Comparison of ENCODE assay signal across 1 cellular context in the genomic region with DNA sequence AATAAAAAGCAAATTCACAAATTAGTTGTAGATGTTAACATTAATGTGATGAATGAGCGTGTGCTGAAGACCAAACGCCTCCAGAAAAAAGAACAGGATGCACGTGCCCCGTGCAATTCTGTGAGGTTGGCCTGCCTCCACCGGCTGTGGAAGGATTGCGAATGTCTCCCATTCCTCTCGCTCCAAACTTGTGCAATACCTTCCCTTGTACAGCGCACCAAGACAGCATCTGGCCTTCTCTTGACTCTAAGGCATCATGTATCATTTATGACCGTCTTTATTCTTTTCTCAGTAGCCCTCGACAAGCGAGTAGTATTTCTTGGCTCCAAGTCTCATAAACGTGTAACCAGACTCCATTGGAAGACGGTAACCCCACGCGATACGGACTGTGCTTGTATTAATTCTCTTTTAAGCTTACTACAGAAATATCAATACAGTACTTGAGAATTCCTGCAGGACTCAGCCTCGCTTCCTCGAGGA.
TF ChIP-seq lines count a peak whose summit lies in the region.

No MANE protein-coding gene starts in this region.

TF ChIP-seq in HepG2, 621 proteins besides CTCF, POLR2A, EP300 and RAD21 (continued from another document and continues in another):
- TF ChIP-seq, protein P1, sequence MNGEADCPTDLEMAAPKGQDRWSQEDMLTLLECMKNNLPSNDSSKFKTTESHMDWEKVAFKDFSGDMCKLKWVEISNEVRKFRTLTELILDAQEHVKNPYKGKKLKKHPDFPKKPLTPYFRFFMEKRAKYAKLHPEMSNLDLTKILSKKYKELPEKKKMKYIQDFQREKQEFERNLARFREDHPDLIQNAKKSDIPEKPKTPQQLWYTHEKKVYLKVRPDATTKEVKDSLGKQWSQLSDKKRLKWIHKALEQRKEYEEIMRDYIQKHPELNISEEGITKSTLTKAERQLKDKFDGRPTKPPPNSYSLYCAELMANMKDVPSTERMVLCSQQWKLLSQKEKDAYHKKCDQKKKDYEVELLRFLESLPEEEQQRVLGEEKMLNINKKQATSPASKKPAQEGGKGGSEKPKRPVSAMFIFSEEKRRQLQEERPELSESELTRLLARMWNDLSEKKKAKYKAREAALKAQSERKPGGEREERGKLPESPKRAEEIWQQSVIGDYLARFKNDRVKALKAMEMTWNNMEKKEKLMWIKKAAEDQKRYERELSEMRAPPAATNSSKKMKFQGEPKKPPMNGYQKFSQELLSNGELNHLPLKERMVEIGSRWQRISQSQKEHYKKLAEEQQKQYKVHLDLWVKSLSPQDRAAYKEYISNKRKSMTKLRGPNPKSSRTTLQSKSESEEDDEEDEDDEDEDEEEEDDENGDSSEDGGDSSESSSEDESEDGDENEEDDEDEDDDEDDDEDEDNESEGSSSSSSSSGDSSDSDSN (CRISPR knock-in tag; IDR thresholded peaks at IDR 0.05), result no peak
- no peak for TF ChIP-seq ZNF576 (CRISPR knock-in tag; IDR thresholded peaks at IDR 0.05)
- no peak for TF ChIP-seq NR1H2 (CRISPR knock-in tag; IDR thresholded peaks at IDR 0.05; ENCODE audit: borderline replicate concordance, low read depth)
- TF ChIP-seq, protein P2, sequence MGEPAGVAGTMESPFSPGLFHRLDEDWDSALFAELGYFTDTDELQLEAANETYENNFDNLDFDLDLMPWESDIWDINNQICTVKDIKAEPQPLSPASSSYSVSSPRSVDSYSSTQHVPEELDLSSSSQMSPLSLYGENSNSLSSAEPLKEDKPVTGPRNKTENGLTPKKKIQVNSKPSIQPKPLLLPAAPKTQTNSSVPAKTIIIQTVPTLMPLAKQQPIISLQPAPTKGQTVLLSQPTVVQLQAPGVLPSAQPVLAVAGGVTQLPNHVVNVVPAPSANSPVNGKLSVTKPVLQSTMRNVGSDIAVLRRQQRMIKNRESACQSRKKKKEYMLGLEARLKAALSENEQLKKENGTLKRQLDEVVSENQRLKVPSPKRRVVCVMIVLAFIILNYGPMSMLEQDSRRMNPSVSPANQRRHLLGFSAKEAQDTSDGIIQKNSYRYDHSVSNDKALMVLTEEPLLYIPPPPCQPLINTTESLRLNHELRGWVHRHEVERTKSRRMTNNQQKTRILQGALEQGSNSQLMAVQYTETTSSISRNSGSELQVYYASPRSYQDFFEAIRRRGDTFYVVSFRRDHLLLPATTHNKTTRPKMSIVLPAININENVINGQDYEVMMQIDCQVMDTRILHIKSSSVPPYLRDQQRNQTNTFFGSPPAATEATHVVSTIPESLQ (CRISPR knock-in tag; conservative IDR thresholded peaks at IDR 0.05), result no peak
- no peak for TF ChIP-seq ZSCAN22 (CRISPR knock-in tag; IDR thresholded peaks at IDR 0.05)
- TF ChIP-seq, protein P3, sequence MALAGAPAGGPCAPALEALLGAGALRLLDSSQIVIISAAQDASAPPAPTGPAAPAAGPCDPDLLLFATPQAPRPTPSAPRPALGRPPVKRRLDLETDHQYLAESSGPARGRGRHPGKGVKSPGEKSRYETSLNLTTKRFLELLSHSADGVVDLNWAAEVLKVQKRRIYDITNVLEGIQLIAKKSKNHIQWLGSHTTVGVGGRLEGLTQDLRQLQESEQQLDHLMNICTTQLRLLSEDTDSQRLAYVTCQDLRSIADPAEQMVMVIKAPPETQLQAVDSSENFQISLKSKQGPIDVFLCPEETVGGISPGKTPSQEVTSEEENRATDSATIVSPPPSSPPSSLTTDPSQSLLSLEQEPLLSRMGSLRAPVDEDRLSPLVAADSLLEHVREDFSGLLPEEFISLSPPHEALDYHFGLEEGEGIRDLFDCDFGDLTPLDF (CRISPR knock-in tag; IDR thresholded peaks at IDR 0.05), result no peak
- TF ChIP-seq YY1 (IDR thresholded peaks at IDR 0.05; ENCODE audit: insufficient read depth, insufficient replicate concordance, low read depth, low read length), result no peak
- TF ChIP-seq TP53 (CRISPR knock-in tag; conservative IDR thresholded peaks at IDR 0.05), result no peak
- no peak for TF ChIP-seq ZFX (CRISPR knock-in tag; IDR thresholded peaks at IDR 0.05; ENCODE audit: low read depth)
- peak; percentile 39; the same call in 1 of the 2 replicates for TF ChIP-seq ZSCAN25 (CRISPR knock-in tag; IDR thresholded peaks at IDR 0.05)
- no peak for TF ChIP-seq FOXK1 (CRISPR knock-in tag; IDR thresholded peaks at IDR 0.05; ENCODE audit: borderline replicate concordance, low read depth)
- no peak for TF ChIP-seq DNMT1 (CRISPR knock-in tag; IDR thresholded peaks at IDR 0.05)
- TF ChIP-seq HHEX (CRISPR knock-in tag; IDR thresholded peaks at IDR 0.05), result no peak
- 0 out of 2 replicates have a peak, but pooled peaks have one; percentile 50 for TF ChIP-seq CHCHD3 (CRISPR knock-in tag; IDR thresholded peaks at IDR 0.05)
- TF ChIP-seq TCF7 (IDR thresholded peaks at IDR 0.05; ENCODE audit: low read depth), result no peak
- TF ChIP-seq HOXA9 (CRISPR knock-in tag; IDR thresholded peaks at IDR 0.05; ENCODE audit: borderline replicate concordance), result no peak
- TF ChIP-seq RERE (CRISPR knock-in tag; IDR thresholded peaks at IDR 0.05; ENCODE audit: low read depth), result no peak
- TF ChIP-seq NCOA2 (CRISPR knock-in tag; IDR thresholded peaks at IDR 0.05), result no peak
- no peak for TF ChIP-seq ZNF451 (CRISPR knock-in tag; IDR thresholded peaks at IDR 0.05)
- TF ChIP-seq, protein P4, sequence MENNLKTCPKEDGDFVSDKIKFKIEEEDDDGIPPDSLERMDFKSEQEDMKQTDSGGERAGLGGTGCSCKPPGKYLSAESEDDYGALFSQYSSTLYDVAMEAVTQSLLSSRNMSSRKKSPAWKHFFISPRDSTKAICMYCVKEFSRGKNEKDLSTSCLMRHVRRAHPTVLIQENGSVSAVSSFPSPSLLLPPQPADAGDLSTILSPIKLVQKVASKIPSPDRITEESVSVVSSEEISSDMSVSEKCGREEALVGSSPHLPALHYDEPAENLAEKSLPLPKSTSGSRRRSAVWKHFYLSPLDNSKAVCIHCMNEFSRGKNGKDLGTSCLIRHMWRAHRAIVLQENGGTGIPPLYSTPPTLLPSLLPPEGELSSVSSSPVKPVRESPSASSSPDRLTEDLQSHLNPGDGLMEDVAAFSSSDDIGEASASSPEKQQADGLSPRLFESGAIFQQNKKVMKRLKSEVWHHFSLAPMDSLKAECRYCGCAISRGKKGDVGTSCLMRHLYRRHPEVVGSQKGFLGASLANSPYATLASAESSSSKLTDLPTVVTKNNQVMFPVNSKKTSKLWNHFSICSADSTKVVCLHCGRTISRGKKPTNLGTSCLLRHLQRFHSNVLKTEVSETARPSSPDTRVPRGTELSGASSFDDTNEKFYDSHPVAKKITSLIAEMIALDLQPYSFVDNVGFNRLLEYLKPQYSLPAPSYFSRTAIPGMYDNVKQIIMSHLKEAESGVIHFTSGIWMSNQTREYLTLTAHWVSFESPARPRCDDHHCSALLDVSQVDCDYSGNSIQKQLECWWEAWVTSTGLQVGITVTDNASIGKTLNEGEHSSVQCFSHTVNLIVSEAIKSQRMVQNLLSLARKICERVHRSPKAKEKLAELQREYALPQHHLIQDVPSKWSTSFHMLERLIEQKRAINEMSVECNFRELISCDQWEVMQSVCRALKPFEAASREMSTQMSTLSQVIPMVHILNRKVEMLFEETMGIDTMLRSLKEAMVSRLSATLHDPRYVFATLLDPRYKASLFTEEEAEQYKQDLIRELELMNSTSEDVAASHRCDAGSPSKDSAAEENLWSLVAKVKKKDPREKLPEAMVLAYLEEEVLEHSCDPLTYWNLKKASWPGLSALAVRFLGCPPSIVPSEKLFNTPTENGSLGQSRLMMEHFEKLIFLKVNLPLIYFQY (CRISPR knock-in tag; IDR thresholded peaks at IDR 0.05; ENCODE audit: borderline replicate concordance), result no peak
- TF ChIP-seq, protein P5, sequence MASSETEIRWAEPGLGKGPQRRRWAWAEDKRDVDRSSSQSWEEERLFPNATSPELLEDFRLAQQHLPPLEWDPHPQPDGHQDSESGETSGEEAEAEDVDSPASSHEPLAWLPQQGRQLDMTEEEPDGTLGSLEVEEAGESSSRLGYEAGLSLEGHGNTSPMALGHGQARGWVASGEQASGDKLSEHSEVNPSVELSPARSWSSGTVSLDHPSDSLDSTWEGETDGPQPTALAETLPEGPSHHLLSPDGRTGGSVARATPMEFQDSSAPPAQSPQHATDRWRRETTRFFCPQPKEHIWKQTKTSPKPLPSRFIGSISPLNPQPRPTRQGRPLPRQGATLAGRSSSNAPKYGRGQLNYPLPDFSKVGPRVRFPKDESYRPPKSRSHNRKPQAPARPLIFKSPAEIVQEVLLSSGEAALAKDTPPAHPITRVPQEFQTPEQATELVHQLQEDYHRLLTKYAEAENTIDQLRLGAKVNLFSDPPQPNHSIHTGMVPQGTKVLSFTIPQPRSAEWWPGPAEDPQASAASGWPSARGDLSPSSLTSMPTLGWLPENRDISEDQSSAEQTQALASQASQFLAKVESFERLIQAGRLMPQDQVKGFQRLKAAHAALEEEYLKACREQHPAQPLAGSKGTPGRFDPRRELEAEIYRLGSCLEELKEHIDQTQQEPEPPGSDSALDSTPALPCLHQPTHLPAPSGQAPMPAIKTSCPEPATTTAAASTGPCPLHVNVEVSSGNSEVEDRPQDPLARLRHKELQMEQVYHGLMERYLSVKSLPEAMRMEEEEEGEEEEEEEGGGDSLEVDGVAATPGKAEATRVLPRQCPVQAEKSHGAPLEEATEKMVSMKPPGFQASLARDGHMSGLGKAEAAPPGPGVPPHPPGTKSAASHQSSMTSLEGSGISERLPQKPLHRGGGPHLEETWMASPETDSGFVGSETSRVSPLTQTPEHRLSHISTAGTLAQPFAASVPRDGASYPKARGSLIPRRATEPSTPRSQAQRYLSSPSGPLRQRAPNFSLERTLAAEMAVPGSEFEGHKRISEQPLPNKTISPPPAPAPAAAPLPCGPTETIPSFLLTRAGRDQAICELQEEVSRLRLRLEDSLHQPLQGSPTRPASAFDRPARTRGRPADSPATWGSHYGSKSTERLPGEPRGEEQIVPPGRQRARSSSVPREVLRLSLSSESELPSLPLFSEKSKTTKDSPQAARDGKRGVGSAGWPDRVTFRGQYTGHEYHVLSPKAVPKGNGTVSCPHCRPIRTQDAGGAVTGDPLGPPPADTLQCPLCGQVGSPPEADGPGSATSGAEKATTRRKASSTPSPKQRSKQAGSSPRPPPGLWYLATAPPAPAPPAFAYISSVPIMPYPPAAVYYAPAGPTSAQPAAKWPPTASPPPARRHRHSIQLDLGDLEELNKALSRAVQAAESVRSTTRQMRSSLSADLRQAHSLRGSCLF (CRISPR knock-in tag; IDR thresholded peaks at IDR 0.05; ENCODE audit: borderline replicate concordance), result no peak
- no peak for TF ChIP-seq ZNF326 (CRISPR knock-in tag; IDR thresholded peaks at IDR 0.05; ENCODE audit: borderline replicate concordance)
- TF ChIP-seq ZNF232 (CRISPR knock-in tag; IDR thresholded peaks at IDR 0.05; ENCODE audit: borderline replicate concordance), result peak; percentile 45; the same call in 1 of the 2 replicates
- TF ChIP-seq, protein P6, sequence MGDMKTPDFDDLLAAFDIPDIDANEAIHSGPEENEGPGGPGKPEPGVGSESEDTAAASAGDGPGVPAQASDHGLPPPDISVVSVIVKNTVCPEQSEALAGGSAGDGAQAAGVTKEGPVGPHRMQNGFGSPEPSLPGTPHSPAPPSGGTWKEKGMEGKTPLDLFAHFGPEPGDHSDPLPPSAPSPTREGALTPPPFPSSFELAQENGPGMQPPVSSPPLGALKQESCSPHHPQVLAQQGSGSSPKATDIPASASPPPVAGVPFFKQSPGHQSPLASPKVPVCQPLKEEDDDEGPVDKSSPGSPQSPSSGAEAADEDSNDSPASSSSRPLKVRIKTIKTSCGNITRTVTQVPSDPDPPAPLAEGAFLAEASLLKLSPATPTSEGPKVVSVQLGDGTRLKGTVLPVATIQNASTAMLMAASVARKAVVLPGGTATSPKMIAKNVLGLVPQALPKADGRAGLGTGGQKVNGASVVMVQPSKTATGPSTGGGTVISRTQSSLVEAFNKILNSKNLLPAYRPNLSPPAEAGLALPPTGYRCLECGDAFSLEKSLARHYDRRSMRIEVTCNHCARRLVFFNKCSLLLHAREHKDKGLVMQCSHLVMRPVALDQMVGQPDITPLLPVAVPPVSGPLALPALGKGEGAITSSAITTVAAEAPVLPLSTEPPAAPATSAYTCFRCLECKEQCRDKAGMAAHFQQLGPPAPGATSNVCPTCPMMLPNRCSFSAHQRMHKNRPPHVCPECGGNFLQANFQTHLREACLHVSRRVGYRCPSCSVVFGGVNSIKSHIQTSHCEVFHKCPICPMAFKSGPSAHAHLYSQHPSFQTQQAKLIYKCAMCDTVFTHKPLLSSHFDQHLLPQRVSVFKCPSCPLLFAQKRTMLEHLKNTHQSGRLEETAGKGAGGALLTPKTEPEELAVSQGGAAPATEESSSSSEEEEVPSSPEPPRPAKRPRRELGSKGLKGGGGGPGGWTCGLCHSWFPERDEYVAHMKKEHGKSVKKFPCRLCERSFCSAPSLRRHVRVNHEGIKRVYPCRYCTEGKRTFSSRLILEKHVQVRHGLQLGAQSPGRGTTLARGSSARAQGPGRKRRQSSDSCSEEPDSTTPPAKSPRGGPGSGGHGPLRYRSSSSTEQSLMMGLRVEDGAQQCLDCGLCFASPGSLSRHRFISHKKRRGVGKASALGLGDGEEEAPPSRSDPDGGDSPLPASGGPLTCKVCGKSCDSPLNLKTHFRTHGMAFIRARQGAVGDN (CRISPR knock-in tag; IDR thresholded peaks at IDR 0.05), result no peak
- TF ChIP-seq ZNF207 (IDR thresholded peaks at IDR 0.05; ENCODE audit: borderline replicate concordance), result no peak
- TF ChIP-seq SUZ12 (IDR thresholded peaks at IDR 0.05; ENCODE audit: low read depth, low read length), result no peak
